ENCODE assay signal across 9 cellular contexts in genomic region chr9:34437006-34437925, GRCh38. TPM values are rescaled to one million over a fixed set of nuclear protein-coding genes. Genes with fewer than 3 reads are reported as not detected.
DNase-seq lines count a peak whose midpoint lies in the region; ATAC-seq and TF ChIP-seq lines count a peak whose summit lies in the region.
"Had no signal": no experiment of that assay in that cellular context is flagged by ENCODE, and none has a peak within 500 bp of the region (broad histone marks: within the 10 kb centered on the region; RNA-seq: fewer than 3 reads in every experiment).

No MANE protein-coding gene starts in this region.

- peak overlapping the region; percentile 39 for H3K27ac ChIP-seq in WERI-Rb-1
- H3K27ac ChIP-seq: skin epidermis had no signal

- H3K27me3 ChIP-seq in BJ (ENCODE audit: control insufficient read depth, insufficient read depth, low read length), result no peaks in the 10 kb centered on the region
- no peaks in the 10 kb centered on the region for H3K27me3 ChIP-seq in WERI-Rb-1 (ENCODE audit: insufficient read depth, low read depth, severe bottlenecking)

- POLR2A ChIA-PET in BJ (lab: Charles Lee), result no interaction called here

- H3K36me3 ChIP-seq in BJ (ENCODE audit: control insufficient read depth, insufficient read depth, low read length) (no peaks in the 10 kb centered on the region; the same call in 1 of the 2 replicates), WERI-Rb-1 (no peaks in the 10 kb centered on the region)

- H3K9me3 ChIP-seq in WERI-Rb-1 (ENCODE audit: severe bottlenecking), result no peaks in the 10 kb centered on the region

- no peak for ATAC-seq in GM21528 (IDR thresholded peaks at IDR 0.05; ENCODE audit: low FRiP score, unreplicated experiment)

- CTCF ChIA-PET in BJ (lab: Yijun Ruan, JAX), result interaction anchor here (0.7 to 4.3 kb wide), 12 partner anchors 8 to 197 kb away, joined by 3 to 37 read pairs (median 4); no protein-coding TSS in a partner anchor

- TF ChIP-seq CTCF in BJ (IDR thresholded peaks at IDR 0.05; ENCODE audit: insufficient read depth, low read depth, low read length) (peak; percentile 71), GM20000 (IDR thresholded peaks at IDR 0.05; ENCODE audit: extremely low read depth, missing control alignments) (peak; percentile 73), WERI-Rb-1 (IDR thresholded peaks at IDR 0.05; ENCODE audit: low read depth, low read length) (peak; percentile 74)

- no peak for DNase-seq in BJ (ENCODE audit: low read depth)
- peak; percentile 80 for DNase-seq in GM20000 (ENCODE audit: low spot score)
- peak; percentile 87 for DNase-seq in NCI-H2107 (lab: John Stamatoyannopoulos, UW)
- DNase-seq in WERI-Rb-1, result peak; percentile 81
- DNase-seq in central memory CD4-positive, alpha-beta T cell, result peak; percentile 57
- peak; percentile 72 for DNase-seq in kidney tubule cell (ENCODE audit: low spot score)
- peak; percentile 18 to 41 (median 35) for DNase-seq in stimulated activated CD4-positive, alpha-beta T cell treated with anti-CD3 and anti-CD28 coated beads, TNF-alpha, amount 100 ng/mL, for 4 hours (ENCODE audit: low read depth in 3 of 3)

- no peak overlapping the region for H3K4me3 ChIP-seq in BJ (ENCODE audit: low read depth, low read length)
- no peak overlapping the region for H3K4me3 ChIP-seq in WERI-Rb-1 (ENCODE audit: low read depth, low read length)
- H3K4me3 ChIP-seq: skin epidermis had no signal

RNA-seq across cellular contexts. Expression of gene FAM219A, which starts 21.1 kb away (rescaled TPM):
- 10.7 and 17.8 TPM in 2 replicates for polyA plus RNA-seq in BJ (2011; rRNA removed)
- polyA minus RNA-seq in BJ (2011; rRNA and poly(A)+ RNA removed), result 9.3 and 11.3 TPM in 2 replicates

RNA-seq across cellular contexts. Expression of gene DNAI1, which starts 21.3 kb away (rescaled TPM):
- polyA plus RNA-seq in BJ (2011; rRNA removed), result not detected in 2 replicates
- not detected in 2 replicates for polyA minus RNA-seq in BJ (2011; rRNA and poly(A)+ RNA removed)
